ENCODE assay signal across 18 cellular contexts in genomic region chr21:46216132-46216747, GRCh38.
"Had no signal": no experiment of that assay in that cellular context is flagged by ENCODE, and none has a peak within 500 bp of the region (broad histone marks: within the 10 kb centered on the region; RNA-seq: fewer than 3 reads in every experiment).

No MANE protein-coding gene starts in this region.

- ATAC-seq: heart left ventricle, left lung, SK-N-SH treated with all-trans-retinoic acid at 6 μM for 48 hours had no signal

- H3K36me3 Mint-ChIP-seq: natural killer cell treated with Interleukin-12 subunit alpha and Interleukin-12 subunit beta and Interleukin-15 and Interleukin-18, amount 100 ng/mL, for 72 hours had no signal

- H3K27me3 ChIP-seq: breast epithelium, colonic mucosa, heart left ventricle, left lung, thyroid gland, uterus had no signal

- H3K27ac ChIP-seq: breast epithelium, colonic mucosa, heart left ventricle, left lung, thyroid gland, uterus had no signal

- H3K36me3 ChIP-seq: breast epithelium, uterus had no signal

- H3K4me3 Mint-ChIP-seq: activated B cell treated with CpG ODN at 0.5 μM for 24 hours; activated naive CD4-positive, alpha-beta T cell treated with anti-CD3 and anti-CD28 coated beads, Interleukin-2, amount 50 U/mL, for 24 hours; activated T-helper 1 cell treated with anti-CD3 and anti-CD28 coated beads, Interleukin-12 subunit alpha, Interleukin-12 subunit beta, Interleukin-2, Interleukin-4 antibody, amounts not matched to agents 30 ng/mL and 10 ng/mL and 1 ng/mL, durations not matched to agents 14 hours and 24 hours and 36 hours; memory B cell; natural killer cell treated with Interleukin-12 subunit alpha and Interleukin-12 subunit beta and Interleukin-15 and Interleukin-18, amount 100 ng/mL, for 72 hours had no signal

- H3K27ac Mint-ChIP-seq: activated B cell treated with CpG ODN at 0.5 μM for 24 hours; activated naive CD4-positive, alpha-beta T cell treated with anti-CD3 and anti-CD28 coated beads, Interleukin-2, amount 50 U/mL, for 24 hours; activated T-helper 1 cell treated with anti-CD3 and anti-CD28 coated beads, Interleukin-12 subunit alpha, Interleukin-12 subunit beta, Interleukin-2, Interleukin-4 antibody, amounts not matched to agents 30 ng/mL and 10 ng/mL and 1 ng/mL, durations not matched to agents 14 hours and 24 hours and 36 hours; memory B cell; natural killer cell treated with Interleukin-12 subunit alpha and Interleukin-12 subunit beta and Interleukin-15 and Interleukin-18, amount 100 ng/mL, for 72 hours had no signal

- H3K4me3 ChIP-seq: breast epithelium, colonic mucosa, heart left ventricle, left lung, thyroid gland, uterus had no signal

- FAIRE-seq: TTC549 had no signal

- H3K4me1 ChIP-seq: breast epithelium, colonic mucosa, thyroid gland, uterus had no signal

- H3K9me3 ChIP-seq: breast epithelium, colonic mucosa, heart left ventricle, left lung, thyroid gland, uterus had no signal

- H3K27me3 Mint-ChIP-seq: activated B cell treated with CpG ODN at 0.5 μM for 24 hours; activated naive CD4-positive, alpha-beta T cell treated with anti-CD3 and anti-CD28 coated beads, Interleukin-2, amount 50 U/mL, for 24 hours; memory B cell; natural killer cell treated with Interleukin-12 subunit alpha and Interleukin-12 subunit beta and Interleukin-15 and Interleukin-18, amount 100 ng/mL, for 72 hours had no signal

- DNase-seq: activated B cell treated with CpG ODN at 0.5 μM for 24 hours; activated CD8-positive, alpha-beta memory T cell treated with anti-CD3 and anti-CD28 coated beads, Interleukin-2, amount 50 U/mL, for 4 hours; colonic mucosa; foreskin melanocyte; stimulated activated CD4-positive, alpha-beta T cell treated with anti-CD3 and anti-CD28 coated beads, Interleukin-15, amount 100 ng/mL, for 24 hours; stimulated activated CD4-positive, alpha-beta T cell treated with anti-CD3 and anti-CD28 coated beads, Interleukin-4, amount 100 ng/mL, for 24 hours; T-helper 2 cell; thyroid gland had no signal

- H3K4me1 Mint-ChIP-seq: activated B cell treated with CpG ODN at 0.5 μM for 24 hours; activated naive CD4-positive, alpha-beta T cell treated with anti-CD3 and anti-CD28 coated beads, Interleukin-2, amount 50 U/mL, for 24 hours had no signal

- H3K9me3 Mint-ChIP-seq: activated B cell treated with CpG ODN at 0.5 μM for 24 hours; activated naive CD4-positive, alpha-beta T cell treated with anti-CD3 and anti-CD28 coated beads, Interleukin-2, amount 50 U/mL, for 24 hours; activated T-helper 1 cell treated with anti-CD3 and anti-CD28 coated beads, Interleukin-12 subunit alpha, Interleukin-12 subunit beta, Interleukin-2, Interleukin-4 antibody, amounts not matched to agents 30 ng/mL and 10 ng/mL and 1 ng/mL, durations not matched to agents 14 hours and 24 hours and 36 hours; memory B cell; natural killer cell treated with Interleukin-12 subunit alpha and Interleukin-12 subunit beta and Interleukin-15 and Interleukin-18, amount 100 ng/mL, for 72 hours had no signal
